1 cellular context compared by ENCODE assay signal in the genomic region with DNA sequence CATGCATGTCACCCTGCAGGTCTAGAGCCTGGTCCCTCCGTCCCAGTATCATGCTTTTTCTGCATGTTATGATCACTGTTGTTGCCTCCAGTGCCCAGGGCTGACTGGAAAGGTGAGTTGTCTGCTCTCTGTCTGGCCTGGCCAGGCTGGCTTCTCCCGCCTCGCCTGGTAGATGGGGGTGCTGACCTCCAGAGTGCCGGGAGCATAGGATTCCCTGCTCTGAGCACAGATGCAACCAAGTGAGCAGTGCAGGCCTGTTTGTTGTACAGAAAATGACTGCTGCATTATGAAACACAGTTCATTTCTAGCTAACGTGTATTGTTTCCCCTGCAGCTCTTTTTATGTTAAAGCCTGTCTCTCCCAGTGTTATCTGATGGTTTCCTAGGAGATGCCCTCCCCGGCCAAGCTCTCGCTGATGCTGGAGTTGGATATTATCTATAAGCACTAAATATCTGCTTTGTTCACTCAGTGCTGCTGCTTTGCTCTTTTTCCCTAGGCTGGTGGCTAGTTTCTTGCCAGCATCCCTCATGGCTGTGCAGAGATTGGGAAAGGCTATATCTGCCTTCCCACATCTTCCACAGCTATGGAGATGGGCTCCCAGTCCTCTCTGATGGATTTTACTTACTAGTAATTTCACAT.
TF ChIP-seq lines count a peak whose summit lies in the region.

No MANE protein-coding gene starts in this region.

TF ChIP-seq in SK-N-SH treated with all-trans-retinoic acid at 6 μM for 48 hours, 23 proteins besides CTCF, POLR2A, EP300 and RAD21 (continued from another document):
- TF ChIP-seq, protein P1, sequence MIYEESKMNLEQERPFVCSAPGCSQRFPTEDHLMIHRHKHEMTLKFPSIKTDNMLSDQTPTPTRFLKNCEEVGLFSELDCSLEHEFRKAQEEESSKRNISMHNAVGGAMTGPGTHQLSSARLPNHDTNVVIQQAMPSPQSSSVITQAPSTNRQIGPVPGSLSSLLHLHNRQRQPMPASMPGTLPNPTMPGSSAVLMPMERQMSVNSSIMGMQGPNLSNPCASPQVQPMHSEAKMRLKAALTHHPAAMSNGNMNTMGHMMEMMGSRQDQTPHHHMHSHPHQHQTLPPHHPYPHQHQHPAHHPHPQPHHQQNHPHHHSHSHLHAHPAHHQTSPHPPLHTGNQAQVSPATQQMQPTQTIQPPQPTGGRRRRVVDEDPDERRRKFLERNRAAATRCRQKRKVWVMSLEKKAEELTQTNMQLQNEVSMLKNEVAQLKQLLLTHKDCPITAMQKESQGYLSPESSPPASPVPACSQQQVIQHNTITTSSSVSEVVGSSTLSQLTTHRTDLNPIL (CRISPR knock-in tag; IDR thresholded peaks at IDR 0.05; ENCODE audit: low read depth): no peak
- TF ChIP-seq ZNF70 (CRISPR knock-in tag; IDR thresholded peaks at IDR 0.05): peak; percentile 70
- no peak for TF ChIP-seq ZNF8 (CRISPR knock-in tag; IDR thresholded peaks at IDR 0.05)
- TF ChIP-seq ZC3H10 (CRISPR knock-in tag; IDR thresholded peaks at IDR 0.05): no peak
- no peak for TF ChIP-seq CSDC2 (CRISPR knock-in tag; IDR thresholded peaks at IDR 0.05)
- TF ChIP-seq ISL1 (CRISPR knock-in tag; IDR thresholded peaks at IDR 0.05): no peak
- TF ChIP-seq ZFP3 (CRISPR knock-in tag; IDR thresholded peaks at IDR 0.05): no peak
- TF ChIP-seq BACH2 (CRISPR knock-in tag; IDR thresholded peaks at IDR 0.05; ENCODE audit: borderline replicate concordance): no peak
- no peak for TF ChIP-seq ESRRG (CRISPR knock-in tag; IDR thresholded peaks at IDR 0.05)
- no peak for TF ChIP-seq PPARA (CRISPR knock-in tag; IDR thresholded peaks at IDR 0.05; ENCODE audit: borderline replicate concordance)
- TF ChIP-seq SNAI2 (CRISPR knock-in tag; IDR thresholded peaks at IDR 0.05): peak; percentile 17; the same call in 1 of the 2 replicates
